Comparison of ENCODE assay signal across 26 cellular contexts in the genomic region with DNA sequence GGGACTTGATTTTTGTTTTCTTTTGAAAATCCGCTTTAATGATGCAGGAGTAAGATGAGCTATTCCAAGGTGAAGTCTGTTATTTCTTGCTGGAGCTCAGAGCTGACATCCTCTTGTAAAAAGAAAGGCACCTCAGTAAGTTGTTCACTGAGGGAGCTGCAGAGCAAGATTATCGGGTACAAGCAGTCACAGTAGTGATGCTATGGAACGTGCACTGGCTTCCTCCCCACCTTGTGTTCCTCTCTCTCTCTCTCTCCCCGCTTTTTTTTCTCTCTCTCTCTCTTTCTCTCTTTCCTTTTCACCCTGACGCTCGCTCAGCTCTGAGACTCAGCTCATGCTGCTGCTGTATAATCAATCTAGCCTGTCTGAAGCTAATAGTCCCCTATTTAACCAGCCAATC.
DNase-seq lines count a peak whose midpoint lies in the region; ATAC-seq and TF ChIP-seq lines count a peak whose summit lies in the region.
"Had no signal": no experiment of that assay in that cellular context is flagged by ENCODE, and none has a peak within 500 bp of the region (broad histone marks: within the 10 kb centered on the region; RNA-seq: fewer than 3 reads in every experiment).

No MANE protein-coding gene starts in this region.

- H3K27me3 Mint-ChIP-seq in GM23338 (ENCODE audit: insufficient read depth, low read depth, poor library complexity) (no peaks in the 10 kb centered on the region), endodermal cell (ENCODE audit: insufficient read depth) (peaks cover 41% of the 10 kb centered on the region)
- H3K27me3 Mint-ChIP-seq: activated CD4-positive, alpha-beta T cell treated with anti-CD3 and anti-CD28 coated beads, Interleukin-2, amount 10 ng/mL, durations not matched to agents 24 days and 14 days; activated CD8-positive, alpha-beta memory T cell treated with anti-CD3 and anti-CD28 coated beads, Interleukin-2, amount 10 ng/mL, durations not matched to agents 7 days and 5 days; activated naive CD4-positive, alpha-beta T cell treated with anti-CD3 and anti-CD28 coated beads, Interleukin-2, amount 10 ng/mL, durations not matched to agents 7 days and 5 days; CD4-positive, alpha-beta memory T cell; central memory CD8-positive, alpha-beta T cell had no signal

- no peaks in the 10 kb centered on the region for H3K4me1 ChIP-seq in GM23338 (ENCODE audit: insufficient read depth)
- H3K4me1 ChIP-seq in endodermal cell (ENCODE audit: control insufficient read depth, insufficient read depth, low read length): peaks cover 3% of the 10 kb centered on the region
- H3K4me1 ChIP-seq: left lung, right atrium auricular region, spleen had no signal

- WGBS in endodermal cell (ENCODE audit: insufficient coverage in 1 of 2, insufficient read length in 1 of 2), 2 experiments: 67 to 74% methylated on average over 4 to 6 of the region's 6 CpGs

- no peaks in the 10 kb centered on the region for H3K36me3 ChIP-seq in GM23338 (ENCODE audit: insufficient read depth)
- no peaks in the 10 kb centered on the region for H3K36me3 ChIP-seq in SU-DHL-6 (ENCODE audit: low read length)
- H3K36me3 ChIP-seq in endodermal cell (ENCODE audit: control insufficient read depth, insufficient read depth, low read length): no peaks in the 10 kb centered on the region
- H3K36me3 ChIP-seq: left lung, right atrium auricular region, spleen, thoracic aorta had no signal

- no peak overlapping the region for H3K4me3 Mint-ChIP-seq in GM23338
- H3K4me3 Mint-ChIP-seq in endodermal cell: no peak overlapping the region
- H3K4me3 Mint-ChIP-seq: activated CD4-positive, alpha-beta T cell treated with anti-CD3 and anti-CD28 coated beads, Interleukin-2, amount 10 ng/mL, durations not matched to agents 24 days and 14 days; activated CD8-positive, alpha-beta memory T cell treated with anti-CD3 and anti-CD28 coated beads, Interleukin-2, amount 10 ng/mL, durations not matched to agents 7 days and 5 days; activated naive CD4-positive, alpha-beta T cell treated with anti-CD3 and anti-CD28 coated beads, Interleukin-2, amount 10 ng/mL, durations not matched to agents 7 days and 5 days; CD4-positive, alpha-beta memory T cell; central memory CD8-positive, alpha-beta T cell; H9 had no signal

- ATAC-seq in GM23338: peak; percentile 59
- ATAC-seq in sciatic nerve: peak; percentile 30
- no peak for ATAC-seq in activated naive CD4-positive, alpha-beta T cell treated with anti-CD3 and anti-CD28 coated beads, Interleukin-2, amount 50 U/mL, for 72 hours
- ATAC-seq: activated CD8-positive, alpha-beta memory T cell treated with anti-CD3 and anti-CD28 coated beads, Interleukin-2, amount 10 ng/mL, durations not matched to agents 7 days and 5 days; left lung had no signal

- intact Hi-C loops in sciatic nerve (cut with DNase I): no loop called here

- H3K9me2 ChIP-seq in GM23338 (ENCODE audit: insufficient read depth) (no peaks in the 10 kb centered on the region), SU-DHL-6 (replicated peaks; ENCODE audit: insufficient read depth, low read length) (no peaks in the 10 kb centered on the region)

- H4K20me1 ChIP-seq in GM23338 (replicated peaks; ENCODE audit: insufficient read depth) (no peaks in the 10 kb centered on the region), SU-DHL-6 (ENCODE audit: low read depth, low read length) (no peaks in the 10 kb centered on the region)

- no peak overlapping the region for H3K27ac Mint-ChIP-seq in GM23338
- no peak overlapping the region for H3K27ac Mint-ChIP-seq in endodermal cell
- H3K27ac Mint-ChIP-seq in activated naive CD4-positive, alpha-beta T cell treated with anti-CD3 and anti-CD28 coated beads, Interleukin-2, amount 50 U/mL, for 72 hours: no peak overlapping the region
- H3K27ac Mint-ChIP-seq: activated CD4-positive, alpha-beta T cell treated with anti-CD3 and anti-CD28 coated beads, Interleukin-2, amount 10 ng/mL, durations not matched to agents 24 days and 14 days; activated CD8-positive, alpha-beta memory T cell treated with anti-CD3 and anti-CD28 coated beads, Interleukin-2, amount 10 ng/mL, durations not matched to agents 7 days and 5 days; activated naive CD4-positive, alpha-beta T cell treated with anti-CD3 and anti-CD28 coated beads, Interleukin-2, amount 10 ng/mL, durations not matched to agents 7 days and 5 days; CD4-positive, alpha-beta memory T cell had no signal

- no peaks in the 10 kb centered on the region for H3F3A ChIP-seq in GM23338 (replicated peaks; ENCODE audit: low read depth)
- H3F3A ChIP-seq in SU-DHL-6 (ENCODE audit: insufficient read depth): no peaks in the 10 kb centered on the region

- H3K4me2 ChIP-seq in GM23338: no peak overlapping the region
- peak overlapping the region; percentile 26 for H3K4me2 ChIP-seq in SU-DHL-6 (ENCODE audit: low read depth, low read length, poor library complexity, severe bottlenecking)

- no peaks in the 10 kb centered on the region for H3K36me3 Mint-ChIP-seq in GM23338 (ENCODE audit: low read depth)
- H3K36me3 Mint-ChIP-seq in endodermal cell (ENCODE audit: low read depth): no peaks in the 10 kb centered on the region
- peaks cover 0 to 5% of the 10 kb centered on the region in 2 donors for H3K36me3 Mint-ChIP-seq in activated naive CD4-positive, alpha-beta T cell treated with anti-CD3 and anti-CD28 coated beads, Interleukin-2, amount 50 U/mL, for 72 hours
- H3K36me3 Mint-ChIP-seq: activated CD8-positive, alpha-beta memory T cell treated with anti-CD3 and anti-CD28 coated beads, Interleukin-2, amount 10 ng/mL, durations not matched to agents 7 days and 5 days; activated naive CD4-positive, alpha-beta T cell treated with anti-CD3 and anti-CD28 coated beads, Interleukin-2, amount 10 ng/mL, durations not matched to agents 7 days and 5 days; CD4-positive, alpha-beta memory T cell had no signal

- H3K79me2 ChIP-seq in GM23338 (replicated peaks; ENCODE audit: insufficient read depth): no peaks in the 10 kb centered on the region
- no peaks in the 10 kb centered on the region for H3K79me2 ChIP-seq in SU-DHL-6 (ENCODE audit: insufficient read depth, low read length)

- H3K27me3 ChIP-seq in GM23338 (ENCODE audit: insufficient read depth) (no peaks in the 10 kb centered on the region), SU-DHL-6 (ENCODE audit: low read length) (no peaks in the 10 kb centered on the region), endodermal cell (ENCODE audit: control insufficient read depth, insufficient read depth, low read length, poor library complexity, severe bottlenecking) (peaks cover 43% of the 10 kb centered on the region)
- H3K27me3 ChIP-seq: left lung, right atrium auricular region, spleen had no signal

- no peaks in the 10 kb centered on the region for H3K9me3 Mint-ChIP-seq in GM23338
- no peaks in the 10 kb centered on the region for H3K9me3 Mint-ChIP-seq in endodermal cell
- H3K9me3 Mint-ChIP-seq in activated naive CD4-positive, alpha-beta T cell treated with anti-CD3 and anti-CD28 coated beads, Interleukin-2, amount 50 U/mL, for 72 hours: peaks cover 19 to 23% of the 10 kb centered on the region in 2 donors
- H3K9me3 Mint-ChIP-seq: activated CD4-positive, alpha-beta T cell treated with anti-CD3 and anti-CD28 coated beads, Interleukin-2, amount 10 ng/mL, durations not matched to agents 24 days and 14 days; H9 had no signal

- H3K9me3 ChIP-seq in SU-DHL-6 (ENCODE audit: insufficient read depth, low read length): no peaks in the 10 kb centered on the region
- H3K9me3 ChIP-seq in endodermal cell (ENCODE audit: control insufficient read depth, low read length): no peaks in the 10 kb centered on the region
- H3K9me3 ChIP-seq: right atrium auricular region, thoracic aorta had no signal

- H3K4me1 Mint-ChIP-seq in GM23338: peaks cover 11% of the 10 kb centered on the region; the same call in 2 of the 3 replicates
- peaks cover 11% of the 10 kb centered on the region for H3K4me1 Mint-ChIP-seq in endodermal cell
- H3K4me1 Mint-ChIP-seq: activated CD4-positive, alpha-beta T cell treated with anti-CD3 and anti-CD28 coated beads, Interleukin-2, amount 10 ng/mL, durations not matched to agents 24 days and 14 days; activated CD8-positive, alpha-beta memory T cell treated with anti-CD3 and anti-CD28 coated beads, Interleukin-2, amount 10 ng/mL, durations not matched to agents 7 days and 5 days; activated naive CD4-positive, alpha-beta T cell treated with anti-CD3 and anti-CD28 coated beads, Interleukin-2, amount 10 ng/mL, durations not matched to agents 7 days and 5 days; CD4-positive, alpha-beta memory T cell; central memory CD8-positive, alpha-beta T cell had no signal

- TF ChIP-seq CTCF in GM23338 (conservative IDR thresholded peaks at IDR 0.05; ENCODE audit: low read depth in 2 of 2) (no peak), SU-DHL-6 (IDR thresholded peaks at IDR 0.05; ENCODE audit: insufficient read depth, low read length, poor library complexity, severe bottlenecking) (no peak), endodermal cell (conservative IDR thresholded peaks at IDR 0.05) (no peak)

- H3K9ac ChIP-seq in SU-DHL-6 (ENCODE audit: low read length) (no peak overlapping the region), endodermal cell (ENCODE audit: extremely low read depth, low read length, poor library complexity, severe bottlenecking) (no peak overlapping the region)

- DNase-seq in GM23338 (ENCODE audit: low spot score) (peak; percentile 33), endodermal cell (peak; percentile 50), sciatic nerve (ENCODE audit: low spot score) (no peak), SW480 (ENCODE audit: low spot score) (no peak)
- no peak for DNase-seq in activated CD4-positive, CD25-positive, alpha-beta regulatory T cell treated with anti-CD3 and anti-CD28 coated beads, Interleukin-2, amount 50 U/mL, for 72 hours
- no peak for DNase-seq in activated naive CD4-positive, alpha-beta T cell treated with anti-CD3 and anti-CD28 coated beads, Interleukin-2, amount 50 U/mL, for 72 hours (ENCODE audit: low spot score in 2 of 2)
- DNase-seq: activated CD4-positive, alpha-beta T cell treated with anti-CD3 and anti-CD28 coated beads, Interleukin-2, amount 10 ng/mL, durations not matched to agents 24 days and 14 days; activated CD8-positive, alpha-beta memory T cell treated with anti-CD3 and anti-CD28 coated beads, Interleukin-2, amount 10 ng/mL, durations not matched to agents 7 days and 5 days; activated naive CD4-positive, alpha-beta T cell treated with anti-CD3 and anti-CD28 coated beads, Interleukin-2, amount 10 ng/mL, durations not matched to agents 7 days and 5 days; DMS 273 treated with DMSO at 0.1 percent for 48 hours; erythroblast; foreskin fibroblast; H9; Karpas-422; left lung; NCI-H1048; NCI-H1694 treated with DMSO at 0.1 percent for 48 hours; NCI-H526; spleen; stimulated activated CD4-positive, alpha-beta T cell treated with anti-CD3 and anti-CD28 coated beads, Interleukin-4, amount 100 ng/mL, for 1 hour; stimulated activated naive CD4-positive, alpha-beta T cell treated with Interleukin-2 at 50 U/mL for 16 hours had no signal

- peak overlapping the region; percentile 72; the same call in 1 of the 2 replicates for H2AFZ ChIP-seq in GM23338
- H2AFZ ChIP-seq in SU-DHL-6 (ENCODE audit: low read depth, low read length, severe bottlenecking): peak overlapping the region; percentile 49

- no peak overlapping the region for H3K27ac ChIP-seq in GM23338 (ENCODE audit: low read depth)
- no peak overlapping the region for H3K27ac ChIP-seq in SU-DHL-6 (ENCODE audit: low read depth, low read length)
- H3K27ac ChIP-seq in endodermal cell (ENCODE audit: low read depth, low read length): no peak overlapping the region
- H3K27ac ChIP-seq: left lung, right atrium auricular region, spleen, thoracic aorta had no signal

- H3K4me3 ChIP-seq in GM23338 (no peak overlapping the region), SU-DHL-6 (ENCODE audit: insufficient read depth, low read length, poor library complexity, severe bottlenecking) (no peak overlapping the region), endodermal cell (ENCODE audit: low read length) (no peak overlapping the region)
- H3K4me3 ChIP-seq: left lung, right atrium auricular region, spleen, thoracic aorta had no signal

Comparison
In these comparisons a context has a peak if more than half of its experiments do, and no peak if none do; other contexts are left out.
1. ATAC-seq: peak in GM23338 (single experiment) and sciatic nerve (single experiment); none in activated naive CD4-positive, alpha-beta T cell treated with anti-CD3 and anti-CD28 coated beads, Interleukin-2, amount 50 U/mL, for 72 hours (0 of 2).
2. DNase-seq: peak in GM23338 (single experiment) and endodermal cell (single experiment); none in sciatic nerve (single experiment), activated CD4-positive, CD25-positive, alpha-beta regulatory T cell treated with anti-CD3 and anti-CD28 coated beads, Interleukin-2, amount 50 U/mL, for 72 hours (single experiment), SW480 (single experiment) and activated naive CD4-positive, alpha-beta T cell treated with anti-CD3 and anti-CD28 coated beads, Interleukin-2, amount 50 U/mL, for 72 hours (0 of 2).